12 cellular contexts compared by ENCODE assay signal in genomic region chr6:148530976-148531375, GRCh38.
A peak's percentile ranks its signal among the peaks of the same experiment; 100 is the strongest.
DNase-seq lines count a peak whose midpoint lies in the region; ATAC-seq, FAIRE-seq and TF ChIP-seq lines count a peak whose summit lies in the region.
"Had no signal": no experiment of that assay in that cellular context is flagged by ENCODE, and none has a peak within 500 bp of the region (broad histone marks: within the 10 kb centered on the region; RNA-seq: fewer than 3 reads in every experiment).

No MANE protein-coding gene starts in this region.

- TF ChIP-seq EP300 in GM12878 (IDR thresholded peaks at IDR 0.05; ENCODE audit: borderline replicate concordance in 1 of 2, control insufficient read depth in 1 of 2, low read depth in 2 of 2, low read length in 2 of 2) = no peak

- TF ChIP-seq POLR2A in IMR-90 (IDR thresholded peaks at IDR 0.05; ENCODE audit: low read depth, low read length) = no peak; the same call in 1 of the 2 replicates
- no peak for TF ChIP-seq POLR2A in GM12878 (IDR thresholded peaks at IDR 0.05; ENCODE audit: low read depth, low read length)

- no peak overlapping the region for H2AK9ac ChIP-seq in IMR-90 (replicated peaks; ENCODE audit: low read depth, low read length, poor library complexity)

- no peak overlapping the region for H3K4me3 ChIP-seq in IMR-90 (ENCODE audit: insufficient read depth, low read depth, low read length)
- H3K4me3 ChIP-seq in GM12878 = no peak overlapping the region
- peak overlapping the region; percentile 70 for H3K4me3 ChIP-seq in thoracic aorta

- RAD21 ChIA-PET in GM12878 (lab: Charles Lee; ENCODE audit: unreplicated experiment) = interaction anchor here (0.5 kb wide), 1 partner anchor 18 kb away, joined by 3 read pairs; no protein-coding TSS in a partner anchor

- WGBS in IMR-90 (ENCODE audit: extremely low coverage in 2 of 2, insufficient read length in 1 of 2), 2 experiments = 100% methylated on average over 1 of the region's 4 CpGs; no CpG with 5 or more reads in 1 of the 2 experiments
- 71% methylated on average over 4 of the region's 4 CpGs for WGBS in GM12878 (ENCODE audit: insufficient coverage, insufficient replicate concordance, low lambda C conversion rate, missing lambda C conversion rate)

- in situ Hi-C loops in IMR-90 (cut with MboI; ENCODE audit: low sequenced_read_pairs) = no loop called here
- in situ Hi-C loops in GM12878 (cut with MboI) = no loop called here

- no peak overlapping the region for H2AFZ ChIP-seq in IMR-90 (replicated peaks; ENCODE audit: low read length, poor library complexity)
- H2AFZ ChIP-seq in GM12878 (ENCODE audit: control insufficient read depth, low read depth, low read length) = no peak overlapping the region

- SMC1A ChIA-PET in GM12878 (lab: Charles Lee; ENCODE audit: uncharacterized antibody, unreplicated experiment) = interaction anchor here (1.4 kb wide), 1 partner anchor 8 kb away, joined by 3 read pairs; no protein-coding TSS in a partner anchor

- no peak for TF ChIP-seq CTCF in IMR-90 (conservative IDR thresholded peaks at IDR 0.05; ENCODE audit: low read depth, low read length)
- no peak for TF ChIP-seq CTCF in GM12878 (IDR thresholded peaks at IDR 0.05 in 2 of 3, conservative IDR thresholded peaks at IDR 0.05 in 1 of 3; ENCODE audit: control insufficient read depth in 2 of 3, extremely low read depth in 1 of 3, insufficient read depth in 1 of 3, low read depth in 3 of 3, low read length in 3 of 3)
- no peak for TF ChIP-seq CTCF in thoracic aorta (IDR thresholded peaks at IDR 0.05)

- intact Hi-C loops in IMR-90 (cut with micrococcal nuclease) (loop anchor here (2.0 kb wide), 1 partner anchor 354 kb away; no protein-coding TSS in a partner anchor), GM12878 (cut with micrococcal nuclease; ENCODE audit: unreplicated experiment) (no loop called here)

- peak overlapping the region; percentile 97 for H2BK120ac ChIP-seq in IMR-90 (ENCODE audit: low read depth, low read length)

- H3K9ac ChIP-seq in IMR-90 (ENCODE audit: low read depth, low read length) (peak overlapping the region; percentile 73; the same call in 1 of the 2 replicates), GM12878 (ENCODE audit: control insufficient read depth, insufficient read depth, low read length) (no peak overlapping the region)

- H3K9me3 ChIP-seq in IMR-90 (ENCODE audit: control insufficient read depth, insufficient read depth, low read length) (no peaks in the 10 kb centered on the region), GM12878 (replicated peaks; ENCODE audit: control insufficient read depth, insufficient read depth, low read length) (no peaks in the 10 kb centered on the region), thoracic aorta (no peaks in the 10 kb centered on the region)

- peak overlapping the region; percentile 89; the same call in 1 of the 2 replicates for H3K23ac ChIP-seq in IMR-90 (ENCODE audit: low read depth, low read length)

- no peak for TF ChIP-seq RAD21 in IMR-90 (IDR thresholded peaks at IDR 0.05; ENCODE audit: low read length)
- TF ChIP-seq RAD21 in GM12878 (IDR thresholded peaks at IDR 0.05; ENCODE audit: insufficient read depth, low read depth, low read length) = no peak

- no peak for FAIRE-seq in GM12878 (lab: Jason Lieb, UNC)

- peak overlapping the region; percentile 87; the same call in 1 of the 2 replicates for H3K4me2 ChIP-seq in IMR-90 (ENCODE audit: low read depth, low read length)
- H3K4me2 ChIP-seq in GM12878 (ENCODE audit: control insufficient read depth, insufficient read depth) = 0 out of 2 replicates have a peak overlapping the region, but pooled peaks have one; percentile 19

- H3K4me1 ChIP-seq in IMR-90 (ENCODE audit: control insufficient read depth, insufficient read depth, low read length) = peaks cover 25% of the 10 kb centered on the region
- no peaks in the 10 kb centered on the region for H3K4me1 ChIP-seq in GM12878 (ENCODE audit: control insufficient read depth, insufficient read depth, low read length)
- H3K4me1 ChIP-seq in thoracic aorta (ENCODE audit: control insufficient read depth in 1 of 2, low read depth in 2 of 2) = peaks cover 9 to 36% of the 10 kb centered on the region in 2 donors

- ATAC-seq in IMR-90 (ENCODE audit: low read depth) (no peak), GM12878 (no peak), thoracic aorta (ENCODE audit: insufficient number of reproducible peaks, low FRiP score, low read depth) (no peak), esophagus mucosa (no peak), HG03342 (IDR thresholded peaks at IDR 0.05; ENCODE audit: unreplicated experiment) (no peak), HG02884 (IDR thresholded peaks at IDR 0.05; ENCODE audit: unreplicated experiment) (no peak)
- ATAC-seq: effector memory CD8-positive, alpha-beta T cell had no signal

- H3K27ac ChIP-seq in IMR-90 (ENCODE audit: insufficient read depth, low read length) = peak overlapping the region; percentile 100
- no peak overlapping the region for H3K27ac ChIP-seq in GM12878 (ENCODE audit: control insufficient read depth, insufficient read depth)
- peak overlapping the region; percentile 66 for H3K27ac ChIP-seq in layer of hippocampus (ENCODE audit: low read depth, low read length)
- peak overlapping the region; percentile 72 to 81 for H3K27ac ChIP-seq in thoracic aorta

- peak overlapping the region; percentile 96 for H2BK5ac ChIP-seq in IMR-90 (ENCODE audit: low read depth, low read length, poor library complexity, severe bottlenecking)

- H3K27me3 ChIP-seq in IMR-90 (ENCODE audit: control insufficient read depth, insufficient read depth, low read length) (no peaks in the 10 kb centered on the region), GM12878 (replicated peaks in 1 of 2; ENCODE audit: control insufficient read depth in 2 of 2, insufficient read depth in 2 of 2, low read length in 1 of 2) (no peaks in the 10 kb centered on the region; a peak in 1 of 4 replicates), layer of hippocampus (ENCODE audit: control insufficient read depth, insufficient read depth, low read length) (no peaks in the 10 kb centered on the region), thoracic aorta (replicated peaks; ENCODE audit: insufficient read depth) (no peaks in the 10 kb centered on the region)

- dilution Hi-C loops in IMR-90 (cut with HindIII; ENCODE audit: low sequenced_read_pairs, unreplicated experiment) = no loop called here

- H2BK15ac ChIP-seq in IMR-90 (ENCODE audit: low read depth, low read length) = peak overlapping the region; percentile 98; the same call in 1 of the 3 replicates

- peaks cover 35% of the 10 kb centered on the region for H3K9me1 ChIP-seq in IMR-90 (ENCODE audit: insufficient read depth, low read length)

- peak overlapping the region; percentile 62 for H3K14ac ChIP-seq in IMR-90 (replicated peaks; ENCODE audit: low read depth, low read length)

- peak overlapping the region; percentile 92 for H4K91ac ChIP-seq in IMR-90 (ENCODE audit: insufficient read depth, low read depth, low read length)

- H4K20me1 ChIP-seq in IMR-90 (ENCODE audit: insufficient read depth, low read length) (no peaks in the 10 kb centered on the region), GM12878 (ENCODE audit: control insufficient read depth, insufficient read depth) (no peaks in the 10 kb centered on the region)

- peak overlapping the region; percentile 94; the same call in 1 of the 2 replicates for H2BK20ac ChIP-seq in IMR-90 (ENCODE audit: low read depth, low read length)

- H3K79me1 ChIP-seq in IMR-90 (ENCODE audit: low read depth in 1 of 2, low read length in 2 of 2) = peaks cover 34 to 57% of the 10 kb centered on the region in 2 experiments

- H3K36me3 ChIP-seq in IMR-90 (ENCODE audit: control insufficient read depth, insufficient read depth, low read length) = peaks cover 53% of the 10 kb centered on the region
- no peaks in the 10 kb centered on the region for H3K36me3 ChIP-seq in GM12878 (ENCODE audit: control insufficient read depth in 2 of 2, insufficient read depth in 2 of 2, low read length in 1 of 2)
- H3K36me3 ChIP-seq in thoracic aorta = peaks cover 40% of the 10 kb centered on the region

- peak overlapping the region; percentile 90 to 95 for H4K8ac ChIP-seq in IMR-90 (ENCODE audit: low read depth in 2 of 2, low read length in 2 of 2)

- H2AK5ac ChIP-seq in IMR-90 (ENCODE audit: low read depth, low read length) = peak overlapping the region; percentile 74

- peak overlapping the region; percentile 85 for H3K56ac ChIP-seq in IMR-90 (ENCODE audit: extremely low read depth, insufficient read depth, low read length)

- POLR2A ChIA-PET in IMR-90 (lab: Charles Lee; ENCODE audit: unreplicated experiment) = no interaction called here
- POLR2A ChIA-PET in GM12878 (lab: Charles Lee) = no interaction called here

- H3K18ac ChIP-seq in IMR-90 (ENCODE audit: low read depth, low read length) = peak overlapping the region; percentile 100

- peak overlapping the region; percentile 86; the same call in 1 of the 2 replicates for H4K5ac ChIP-seq in IMR-90 (ENCODE audit: low read depth, low read length)

- BruUV-seq in IMR-90 (replicated peaks; lab: Mats Ljungman, UMichigan) (no TSS peak), GM12878 (replicated peaks; lab: Mats Ljungman, UMichigan) (no TSS peak)

- CTCF ChIA-PET in IMR-90 (lab: Yijun Ruan, JAX) = interaction anchor here (0.6 kb wide), 2 partner anchors 65 to 69 kb away, joined by 3 to 7 read pairs; no protein-coding TSS in a partner anchor
- CTCF ChIA-PET in GM12878 (lab: Yijun Ruan, JAX) = interaction anchor here (1.1 kb wide), 1 partner anchor 29 kb away, joined by 3 read pairs; no protein-coding TSS in a partner anchor

- H3K4ac ChIP-seq in IMR-90 (ENCODE audit: low read depth, low read length) = peak overlapping the region; percentile 92; the same call in 1 of the 2 replicates

- H3K79me2 ChIP-seq in GM12878 (ENCODE audit: control insufficient read depth, insufficient read depth, low read length) = no peaks in the 10 kb centered on the region

- DNase-seq in IMR-90 = peak; percentile 62
- DNase-seq in GM12878 (ENCODE audit: low read depth, low spot score) = no peak
- no peak for DNase-seq in thoracic aorta (ENCODE audit: low spot score)
- DNase-seq: activated CD4-positive, alpha-beta memory T cell treated with anti-CD3 and anti-CD28 coated beads, Interleukin-2, amount 10 ng/mL, durations not matched to agents 7 days and 5 days; activated naive CD4-positive, alpha-beta T cell treated with anti-CD3 and anti-CD28 coated beads, Interleukin-2, amount 10 ng/mL, durations not matched to agents 7 days and 5 days; effector memory CD8-positive, alpha-beta T cell; NCI-H1105; stimulated activated CD4-positive, alpha-beta T cell treated with anti-CD3 and anti-CD28 coated beads, Interleukin-12 subunit alpha, Interleukin-12 subunit beta, amount 100 ng/mL, for 4 hours had no signal

TF ChIP-seq in GM12878, 131 proteins besides CTCF, POLR2A, EP300 and RAD21:
- no peak for TF ChIP-seq ZNF384 (IDR thresholded peaks at IDR 0.05; ENCODE audit: borderline replicate concordance, low read depth, low read length)
